Comparison of ENCODE assay signal across 8 cellular contexts in the genomic region with DNA sequence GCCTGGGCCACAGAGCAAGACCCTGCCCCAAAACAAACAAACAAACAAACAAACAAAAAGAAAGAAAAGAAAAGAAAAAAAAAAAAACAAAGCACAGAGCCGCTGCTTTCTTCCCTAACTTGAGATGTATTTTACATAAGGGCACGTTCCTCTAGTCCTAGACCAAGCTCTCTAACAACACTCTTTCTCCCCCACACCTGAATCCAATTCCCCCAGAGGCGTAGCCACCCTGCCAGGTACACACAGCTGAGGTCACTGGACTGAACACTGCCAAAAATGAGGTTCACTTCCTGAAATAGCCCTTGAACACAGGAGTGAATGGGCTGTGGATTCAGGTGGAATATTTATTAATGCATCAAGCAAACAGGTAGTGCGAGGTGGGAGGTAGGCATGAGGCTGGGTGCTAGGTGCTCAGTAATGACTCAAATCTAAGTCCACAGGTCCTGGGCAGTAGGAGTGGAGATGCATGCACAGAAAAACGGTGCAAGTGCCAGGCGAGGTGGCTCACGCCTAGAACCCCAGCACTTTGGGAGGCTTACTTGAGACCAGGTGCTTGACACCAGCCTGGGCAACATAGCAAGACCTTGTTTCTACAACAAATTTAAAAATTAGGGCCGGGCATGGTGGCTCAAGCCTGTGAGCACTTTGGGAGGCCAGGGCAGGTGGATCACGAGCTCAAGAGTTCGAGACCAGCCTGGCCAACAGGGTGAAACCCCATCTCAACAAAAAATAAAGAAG.
DNase-seq lines count a peak whose midpoint lies in the region; ATAC-seq and TF ChIP-seq lines count a peak whose summit lies in the region.
"Not testable (repeated sequence)": the region's sequence is repeated elsewhere in the genome, so short reads cannot be mapped to it uniquely, and the experiment has no call there.

No MANE protein-coding gene starts in this region.

- not testable (repeated sequence) for H3K27me3 Mint-ChIP-seq in CD8-positive, alpha-beta memory T cell; activated CD4-positive, alpha-beta T cell treated with anti-CD3 and anti-CD28 coated beads, Interleukin-2, amount 10 ng/mL, durations not matched to agents 24 days and 14 days; natural killer cell (ENCODE audit: low read depth in 2 of 2)

- CTCF ChIA-PET in CD8-positive, alpha-beta memory T cell (lab: Charles Lee), result not testable (repeated sequence)

- H3K27ac ChIP-seq in CD8-positive, alpha-beta memory T cell (ENCODE audit: low read depth, low read length), result not testable (repeated sequence)

- peaks cover 9 to 49% (median 13%) of the 10 kb centered on the region in 3 donors for H3K36me3 Mint-ChIP-seq in CD8-positive, alpha-beta memory T cell
- peaks cover 15% of the 10 kb centered on the region for H3K36me3 Mint-ChIP-seq in activated CD4-positive, alpha-beta T cell treated with anti-CD3 and anti-CD28 coated beads, Interleukin-2, amount 10 ng/mL, durations not matched to agents 24 days and 14 days (ENCODE audit: low read depth)
- H3K36me3 Mint-ChIP-seq in natural killer cell, result not testable (repeated sequence)

- TF ChIP-seq CTCF in epithelial cell of esophagus (IDR thresholded peaks at IDR 0.05; ENCODE audit: insufficient read depth, low read depth, low read length, missing control alignments); natural killer cell (IDR thresholded peaks at IDR 0.05): not testable (repeated sequence)

- not testable (repeated sequence) for H3K36me3 ChIP-seq in CD8-positive, alpha-beta memory T cell (ENCODE audit: insufficient read depth, low read length)

- POLR2A ChIA-PET in CD8-positive, alpha-beta memory T cell (lab: Charles Lee), result not testable (repeated sequence)

- H3K4me1 ChIP-seq in CD8-positive, alpha-beta memory T cell (ENCODE audit: insufficient read depth, low read length), result not testable (repeated sequence)

- H3K27ac Mint-ChIP-seq in CD8-positive, alpha-beta memory T cell, result peak overlapping the region in 3 of 8 donors; percentile 35 to 43 (median 43)
- peak overlapping the region; percentile 7 for H3K27ac Mint-ChIP-seq in activated CD4-positive, alpha-beta T cell treated with anti-CD3 and anti-CD28 coated beads, Interleukin-2, amount 10 ng/mL, durations not matched to agents 24 days and 14 days
- H3K27ac Mint-ChIP-seq in natural killer cell, result peak overlapping the region; percentile 5 to 17

- not testable (repeated sequence) for H3K4me3 ChIP-seq in CD8-positive, alpha-beta memory T cell (ENCODE audit: low read length); epithelial cell of esophagus (ENCODE audit: low read length)

- H3K4me3 Mint-ChIP-seq in CD8-positive, alpha-beta memory T cell; activated CD4-positive, alpha-beta T cell treated with anti-CD3 and anti-CD28 coated beads, Interleukin-2, amount 10 ng/mL, durations not matched to agents 24 days and 14 days; natural killer cell: not testable (repeated sequence)

- not testable (repeated sequence) for H3K27me3 ChIP-seq in CD8-positive, alpha-beta memory T cell (ENCODE audit: insufficient read depth, low read length, poor library complexity, severe bottlenecking)

- ATAC-seq in natural killer cell, result not testable (repeated sequence)

- peak in 3 of 5 donors; percentile 3 to 63 (median 5) for DNase-seq in CD8-positive, alpha-beta memory T cell
- peak; percentile 2 for DNase-seq in M059J (ENCODE audit: low read depth)
- peak; percentile 75 for DNase-seq in activated CD4-positive, alpha-beta T cell treated with anti-CD3 and anti-CD28 coated beads, Interleukin-2, amount 10 ng/mL, durations not matched to agents 24 days and 14 days
- peak; percentile 0 for DNase-seq in amniotic epithelial cell (ENCODE audit: low read depth)
- peak; percentile 31 for DNase-seq in epithelial cell of esophagus (ENCODE audit: low read depth)
- DNase-seq in iris pigment epithelial cell (ENCODE audit: low read depth), result peak; percentile 10
- DNase-seq in natural killer cell, result peak; percentile 21
- DNase-seq in stimulated activated CD8-positive, alpha-beta memory T cell treated with anti-CD3 and anti-CD28 coated beads, Interleukin-4, amount 100 ng/mL, for 48 hours, result peak; percentile 25

- intact Hi-C loops in activated CD4-positive, alpha-beta T cell treated with anti-CD3 and anti-CD28 coated beads, Interleukin-2, amount 10 ng/mL, durations not matched to agents 24 days and 14 days (cut with micrococcal nuclease); natural killer cell (cut with micrococcal nuclease): not testable (repeated sequence)

- not testable (repeated sequence) for H3K9me3 ChIP-seq in CD8-positive, alpha-beta memory T cell (ENCODE audit: low read length)

- not testable (repeated sequence) for H3K4me1 Mint-ChIP-seq in CD8-positive, alpha-beta memory T cell; activated CD4-positive, alpha-beta T cell treated with anti-CD3 and anti-CD28 coated beads, Interleukin-2, amount 10 ng/mL, durations not matched to agents 24 days and 14 days; natural killer cell

- H3K9me3 Mint-ChIP-seq in CD8-positive, alpha-beta memory T cell; activated CD4-positive, alpha-beta T cell treated with anti-CD3 and anti-CD28 coated beads, Interleukin-2, amount 10 ng/mL, durations not matched to agents 24 days and 14 days; natural killer cell: not testable (repeated sequence)

Comparison
In these comparisons a context has a peak if more than half of its experiments do, and no peak if none do; other contexts are left out.
1. DNase-seq: peak in every context shown above with its lines; median percentile 75 in activated CD4-positive, alpha-beta T cell treated with anti-CD3 and anti-CD28 coated beads, Interleukin-2, amount 10 ng/mL, durations not matched to agents 24 days and 14 days; 31 in epithelial cell of esophagus; 25 in stimulated activated CD8-positive, alpha-beta memory T cell treated with anti-CD3 and anti-CD28 coated beads, Interleukin-4, amount 100 ng/mL, for 48 hours; 21 in natural killer cell; 10 in iris pigment epithelial cell; 5 in CD8-positive, alpha-beta memory T cell; 2 in M059J; 0 in amniotic epithelial cell.